ENCODE assay signal across 28 cellular contexts in genomic region chr6:31225735-31226134, GRCh38. TPM values are rescaled to one million over a fixed set of nuclear protein-coding genes. Genes with fewer than 3 reads are reported as not detected.
"Had no signal": no experiment of that assay in that cellular context is flagged by ENCODE, and none has a peak within 500 bp of the region (broad histone marks: within the 10 kb centered on the region; RNA-seq: fewer than 3 reads in every experiment).

No MANE protein-coding gene starts in this region.

- H3K27ac ChIP-seq: colonic mucosa, epithelial cell of prostate, gastrocnemius medialis, neural progenitor cell, psoas muscle, sigmoid colon, thoracic aorta, tibial nerve, upper lobe of left lung had no signal

- H3K27ac Mint-ChIP-seq: dendritic cell treated with granulocyte-macrophage colony-stimulating factor and Interleukin-4, amounts not matched to agents 40 ng/mL and 50 ng/mL, for 4 days; endodermal cell; memory B cell; naive B cell; natural killer cell treated with Interleukin-12 subunit alpha and Interleukin-12 subunit beta and Interleukin-15 and Interleukin-18, amount 100 ng/mL, for 72 hours; stimulated activated effector memory CD8-positive, alpha-beta T cell treated with anti-CD3 and anti-CD28 coated beads, Interleukin-12 subunit alpha, Interleukin-12 subunit beta, amount 100 ng/mL, for 72 hours had no signal

- H3K9me3 ChIP-seq: colonic mucosa, gastrocnemius medialis, psoas muscle, sigmoid colon, thoracic aorta, tibial nerve, upper lobe of left lung had no signal

- H3K36me3 ChIP-seq: colonic mucosa, gastrocnemius medialis, neural progenitor cell, sigmoid colon, thoracic aorta, tibial nerve, upper lobe of left lung had no signal

- H3K9me3 Mint-ChIP-seq: dendritic cell treated with granulocyte-macrophage colony-stimulating factor and Interleukin-4, amounts not matched to agents 40 ng/mL and 50 ng/mL, for 4 days; endodermal cell; memory B cell; naive B cell; natural killer cell treated with Interleukin-12 subunit alpha and Interleukin-12 subunit beta and Interleukin-15 and Interleukin-18, amount 100 ng/mL, for 72 hours; neural progenitor cell; stimulated activated effector memory CD8-positive, alpha-beta T cell treated with anti-CD3 and anti-CD28 coated beads, Interleukin-12 subunit alpha, Interleukin-12 subunit beta, amount 100 ng/mL, for 72 hours had no signal

- ATAC-seq: esophagus mucosa; gastrocnemius medialis; left lobe of liver; natural killer cell treated with Interleukin-12 subunit alpha and Interleukin-12 subunit beta and Interleukin-15 and Interleukin-18, amount 100 ng/mL, for 72 hours; psoas muscle; right cardiac atrium; stimulated activated effector memory CD8-positive, alpha-beta T cell treated with anti-CD3 and anti-CD28 coated beads, Interleukin-12 subunit alpha, Interleukin-12 subunit beta, amount 100 ng/mL, for 72 hours had no signal

- H3K4me1 ChIP-seq: colonic mucosa, gastrocnemius medialis, psoas muscle, sigmoid colon, tibial nerve, upper lobe of left lung had no signal

- H3K4me3 Mint-ChIP-seq: dendritic cell treated with granulocyte-macrophage colony-stimulating factor and Interleukin-4, amounts not matched to agents 40 ng/mL and 50 ng/mL, for 4 days; endodermal cell; memory B cell; naive B cell; natural killer cell treated with Interleukin-12 subunit alpha and Interleukin-12 subunit beta and Interleukin-15 and Interleukin-18, amount 100 ng/mL, for 72 hours; neural progenitor cell; stimulated activated effector memory CD8-positive, alpha-beta T cell treated with anti-CD3 and anti-CD28 coated beads, Interleukin-12 subunit alpha, Interleukin-12 subunit beta, amount 100 ng/mL, for 72 hours had no signal

- H3K4me1 Mint-ChIP-seq: neural progenitor cell had no signal

- H3K27me3 ChIP-seq: colonic mucosa, gastrocnemius medialis, neural progenitor cell, sigmoid colon, tibial nerve, upper lobe of left lung had no signal

- DNase-seq: colonic mucosa; effector CD8-positive, alpha-beta T cell; endodermal cell; foreskin fibroblast; gastrocnemius medialis; head of caudate nucleus; naive B cell; psoas muscle; right cardiac atrium; sigmoid colon; stimulated activated CD4-positive, alpha-beta T cell treated with anti-CD3 and anti-CD28 coated beads, Interleukin-2, amount 100 ng/mL, for 24 hours; stimulated activated CD4-positive, alpha-beta T cell treated with anti-CD3 and anti-CD28 coated beads, Interleukin-4, amount 100 ng/mL, for 24 hours; stimulated activated naive CD4-positive, alpha-beta T cell treated with Interleukin-2 at 50 U/mL for 16 hours; upper lobe of left lung had no signal

- H3K4me3 ChIP-seq: colonic mucosa, gastrocnemius medialis, lung, neural progenitor cell, psoas muscle, sigmoid colon, thoracic aorta, tibial nerve, upper lobe of left lung had no signal

- H3K36me3 Mint-ChIP-seq: memory B cell; naive B cell; natural killer cell treated with Interleukin-12 subunit alpha and Interleukin-12 subunit beta and Interleukin-15 and Interleukin-18, amount 100 ng/mL, for 72 hours; neural progenitor cell; stimulated activated effector memory CD8-positive, alpha-beta T cell treated with anti-CD3 and anti-CD28 coated beads, Interleukin-12 subunit alpha, Interleukin-12 subunit beta, amount 100 ng/mL, for 72 hours had no signal

RNA-seq across cellular contexts. Expression of gene POU5F1, which starts 55.3 kb away (rescaled TPM):
- total RNA-seq: gastrocnemius medialis, glomerular endothelial cell, mononuclear cell, skeletal muscle tissue had no signal
